In the genomic region with DNA sequence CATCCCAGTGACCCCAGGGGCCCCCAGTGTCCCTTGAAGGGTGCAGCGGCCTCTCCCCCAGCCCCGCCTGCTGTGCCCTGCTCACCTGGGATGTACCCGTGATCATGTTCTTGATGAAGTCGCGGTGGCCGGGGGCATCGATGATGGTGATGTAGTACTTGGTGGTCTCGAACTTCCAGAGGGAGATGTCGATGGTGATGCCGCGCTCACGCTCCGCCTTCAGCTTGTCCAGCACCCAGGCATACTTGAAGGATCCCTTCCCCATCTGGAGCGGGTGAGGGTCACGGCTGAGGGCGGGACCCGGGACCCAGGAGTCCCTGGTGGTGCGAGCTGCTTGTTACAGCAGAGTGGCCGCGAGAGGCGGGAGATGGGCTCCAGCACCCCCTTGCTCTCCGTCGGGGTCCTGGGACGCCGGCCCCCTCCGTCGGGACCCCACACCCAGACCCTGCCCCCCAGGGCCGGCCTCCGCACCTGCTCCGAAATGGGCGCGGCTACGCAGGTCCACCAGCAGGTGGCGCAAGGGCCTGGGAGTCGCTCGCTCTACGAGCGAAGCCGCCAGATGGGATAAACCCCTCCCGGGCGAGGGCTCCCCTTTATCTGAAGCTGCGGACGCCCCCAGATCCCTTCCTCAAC, we compare ENCODE assay signal across 8 cellular contexts. TPM values are rescaled to one million over a fixed set of nuclear protein-coding genes. Genes with fewer than 3 reads are reported as not detected.
A peak's percentile ranks its signal among the peaks of the same experiment; 100 is the strongest.
DNase-seq lines count a peak whose midpoint lies in the region; ATAC-seq and TF ChIP-seq lines count a peak whose summit lies in the region.

No MANE protein-coding gene starts in this region.

- H3K4me3 ChIP-seq in endodermal cell (ENCODE audit: low read length) (no peak overlapping the region), muscle layer of duodenum (ENCODE audit: low read depth in 1 of 2, low read length in 2 of 2) (peak overlapping the region; percentile 37 to 55)

- H3K36me3 Mint-ChIP-seq in endodermal cell (ENCODE audit: low read depth) = peaks cover 7% of the 10 kb centered on the region

- H3K27me3 ChIP-seq in endodermal cell (ENCODE audit: control insufficient read depth, insufficient read depth, low read length, poor library complexity, severe bottlenecking) (peaks cover 36% of the 10 kb centered on the region), muscle layer of duodenum (ENCODE audit: low read depth, low read length) (peaks cover 30% of the 10 kb centered on the region)

- H3K4me1 Mint-ChIP-seq in endodermal cell = no peaks in the 10 kb centered on the region

- no peak overlapping the region for H3K27ac Mint-ChIP-seq in endodermal cell

- no peaks in the 10 kb centered on the region for H3K36me3 ChIP-seq in endodermal cell (ENCODE audit: control insufficient read depth, insufficient read depth, low read length)
- no peaks in the 10 kb centered on the region for H3K36me3 ChIP-seq in muscle layer of duodenum (ENCODE audit: control insufficient read depth in 1 of 2, insufficient read depth in 2 of 2, low read length in 2 of 2)

- no peak overlapping the region for H3K4me3 Mint-ChIP-seq in endodermal cell

- no peak overlapping the region for H3K27ac ChIP-seq in endodermal cell (ENCODE audit: low read depth, low read length)
- H3K27ac ChIP-seq in muscle layer of duodenum (ENCODE audit: low read length) = no peak overlapping the region

- no peaks in the 10 kb centered on the region for H3K9me3 Mint-ChIP-seq in endodermal cell

- no peaks in the 10 kb centered on the region for H3K4me1 ChIP-seq in endodermal cell (ENCODE audit: control insufficient read depth, insufficient read depth, low read length)
- H3K4me1 ChIP-seq in muscle layer of duodenum (ENCODE audit: control insufficient read depth in 1 of 2, insufficient read depth in 2 of 2, low read length in 2 of 2) = peaks cover 0 to 30% of the 10 kb centered on the region in 2 donors

- TF ChIP-seq CTCF in GM12872 (IDR thresholded peaks at IDR 0.05; ENCODE audit: insufficient read depth, low read depth, low read length) (peak; percentile 91), endodermal cell (conservative IDR thresholded peaks at IDR 0.05) (peak; percentile 100)

- H3K9ac ChIP-seq in endodermal cell (ENCODE audit: extremely low read depth, low read length, poor library complexity, severe bottlenecking) = no peak overlapping the region

- peaks cover 41% of the 10 kb centered on the region for H3K27me3 Mint-ChIP-seq in endodermal cell (ENCODE audit: insufficient read depth)

- peak; percentile 61 for DNase-seq in NCI-H2171 (lab: John Stamatoyannopoulos, UW)
- DNase-seq in activated CD8-positive, alpha-beta memory T cell treated with anti-CD3 and anti-CD28 coated beads, Interleukin-2, amount 50 U/mL, for 24 hours (ENCODE audit: extremely low read depth) = peak; percentile 42
- peak; percentile 89 for DNase-seq in endodermal cell
- DNase-seq in stimulated activated CD8-positive, alpha-beta memory T cell treated with anti-CD3 and anti-CD28 coated beads, Interleukin-7, amount 100 ng/mL, for 48 hours (ENCODE audit: extremely low read depth in 1 of 2, low read depth in 1 of 2) = peak; percentile 45 to 47
- no peak for DNase-seq in cerebellar nuclear complex (lab: John Stamatoyannopoulos, UW)

- ATAC-seq in HG02798 (IDR thresholded peaks at IDR 0.05; ENCODE audit: poor library complexity, unreplicated experiment) = no peak

- WGBS in endodermal cell (ENCODE audit: insufficient coverage in 1 of 2, insufficient read length in 1 of 2), 2 experiments = 30 to 42% methylated on average over 22 to 43 of the region's 43 CpGs

- H3K9me3 ChIP-seq in endodermal cell (ENCODE audit: control insufficient read depth, low read length) (no peaks in the 10 kb centered on the region), muscle layer of duodenum (ENCODE audit: control insufficient read depth in 1 of 2, low read length in 2 of 2) (no peaks in the 10 kb centered on the region)

RNA-seq across cellular contexts. Expression of a gene that starts 3.0 kb away (rescaled TPM):
- total RNA-seq in endodermal cell = 10 to 100 TPM; 12.1 to 22.6 TPM
- 24.7 TPM for polyA plus RNA-seq in endodermal cell (2013, experiment 1 of 2)
- 18.3 TPM for polyA plus RNA-seq in endodermal cell (2013, experiment 2 of 2)

RNA-seq across cellular contexts. Expression of a gene that starts 23.4 kb away (rescaled TPM):
- total RNA-seq in endodermal cell = 10 to 100 TPM; 36.4 to 62.8 TPM
- 111 TPM for polyA plus RNA-seq in endodermal cell (2013, experiment 1 of 2)
- polyA plus RNA-seq in endodermal cell (2013, experiment 2 of 2) = 96.8 TPM

RNA-seq across cellular contexts. Expression of a gene that starts 24.7 kb away (rescaled TPM):
- total RNA-seq in endodermal cell = 100 to 1,000 TPM; 247 to 296 TPM
- 318 TPM for polyA plus RNA-seq in endodermal cell (2013, experiment 1 of 2)
- polyA plus RNA-seq in endodermal cell (2013, experiment 2 of 2) = 282 TPM

RNA-seq across cellular contexts. Expression of a gene that starts 41.3 kb away (rescaled TPM):
- under 1 TPM in 1 of 2 donors, not detected in 1; 0.22 TPM for total RNA-seq in endodermal cell
- not detected for polyA plus RNA-seq in endodermal cell (2013, experiment 1 of 2)
- polyA plus RNA-seq in endodermal cell (2013, experiment 2 of 2) = not detected

RNA-seq across cellular contexts. Expression of a gene that starts 51.7 kb away (rescaled TPM):
- not detected for total RNA-seq in endodermal cell
- polyA plus RNA-seq in endodermal cell (2013, experiment 1 of 2) = not detected
- polyA plus RNA-seq in endodermal cell (2013, experiment 2 of 2) = not detected

Comparison
In these comparisons a context has a peak if more than half of its experiments do, and no peak if none do; other contexts are left out.
1. DNase-seq: peak in NCI-H2171 (single experiment), activated CD8-positive, alpha-beta memory T cell treated with anti-CD3 and anti-CD28 coated beads, Interleukin-2, amount 50 U/mL, for 24 hours (single experiment), endodermal cell (single experiment) and stimulated activated CD8-positive, alpha-beta memory T cell treated with anti-CD3 and anti-CD28 coated beads, Interleukin-7, amount 100 ng/mL, for 48 hours (2 of 2); none in cerebellar nuclear complex (0 of 2).